Comparison of ENCODE assay signal across 30 cellular contexts in genomic region chr2:65500319-65501040, GRCh38.
DNase-seq lines count a peak whose midpoint lies in the region; ATAC-seq, FAIRE-seq and TF ChIP-seq lines count a peak whose summit lies in the region.
"Had no signal": no experiment of that assay in that cellular context is flagged by ENCODE, and none has a peak within 500 bp of the region (broad histone marks: within the 10 kb centered on the region; RNA-seq: fewer than 3 reads in every experiment).

No MANE protein-coding gene starts in this region.

- H3K9me3 Mint-ChIP-seq in activated naive CD4-positive, alpha-beta T cell treated with anti-CD3 and anti-CD28 coated beads, Interleukin-2, amount 10 ng/mL, durations not matched to agents 7 days and 5 days: no peaks in the 10 kb centered on the region
- H3K9me3 Mint-ChIP-seq in progenitor cell of endocrine pancreas (ENCODE audit: low read depth): no peaks in the 10 kb centered on the region
- H3K9me3 Mint-ChIP-seq: activated CD4-positive, alpha-beta memory T cell treated with anti-CD3 and anti-CD28 coated beads, Interleukin-2, amount 10 ng/mL, durations not matched to agents 7 days and 5 days; central memory CD8-positive, alpha-beta T cell; effector memory CD8-positive, alpha-beta T cell; H9; nephron progenitor cell had no signal

- H2AFZ ChIP-seq in GM12878 (ENCODE audit: control insufficient read depth, low read depth, low read length): peak overlapping the region; percentile 52

- POLR2A ChIA-PET in GM12878 (lab: Charles Lee): no interaction called here

- RAD21 ChIA-PET in GM12878 (lab: Charles Lee; ENCODE audit: unreplicated experiment): no interaction called here

- no peak overlapping the region for H3K27ac Mint-ChIP-seq in activated naive CD4-positive, alpha-beta T cell treated with anti-CD3 and anti-CD28 coated beads, Interleukin-2, amount 10 ng/mL, durations not matched to agents 7 days and 5 days
- H3K27ac Mint-ChIP-seq in progenitor cell of endocrine pancreas: no peak overlapping the region
- H3K27ac Mint-ChIP-seq: activated CD4-positive, alpha-beta memory T cell treated with anti-CD3 and anti-CD28 coated beads, Interleukin-2, amount 10 ng/mL, durations not matched to agents 7 days and 5 days; CD4-positive, CD25-positive, alpha-beta regulatory T cell; effector memory CD8-positive, alpha-beta T cell; H9; nephron progenitor cell had no signal

- SMC1A ChIA-PET in GM12878 (lab: Charles Lee; ENCODE audit: uncharacterized antibody, unreplicated experiment): interaction anchor here (1.0 kb wide), 1 partner anchor 36 kb away, joined by 4 read pairs; no protein-coding TSS in a partner anchor

- CTCF ChIA-PET in GM12878 (lab: Yijun Ruan, JAX): interaction anchor here (0.6 kb wide), 1 partner anchor 52 kb away, joined by 3 read pairs; no protein-coding TSS in a partner anchor
- CTCF ChIA-PET in activated naive CD4-positive, alpha-beta T cell treated with anti-CD3 and anti-CD28 coated beads, Interleukin-2, amount 10 ng/mL, durations not matched to agents 7 days and 5 days (lab: Charles Lee): no interaction called here

- no peak overlapping the region for H3K27ac ChIP-seq in GM12878 (ENCODE audit: control insufficient read depth, insufficient read depth)
- H3K27ac ChIP-seq: stomach, thyroid gland had no signal

- intact Hi-C loops in GM12878 (cut with micrococcal nuclease; ENCODE audit: unreplicated experiment) (no loop called here), Right ventricle myocardium inferior (cut with DNase I) (no loop called here)

- H3K9me3 ChIP-seq in GM12878 (replicated peaks; ENCODE audit: control insufficient read depth, insufficient read depth, low read length): no peaks in the 10 kb centered on the region
- H3K9me3 ChIP-seq: stomach, thyroid gland had no signal

- in situ Hi-C loops in GM12878 (cut with MboI): no loop called here

- DNase-seq in GM18507 (ENCODE audit: extremely low spot score, insufficient read length, low read depth) (no peak), GM12878 (ENCODE audit: low read depth, low spot score) (peak; percentile 9), Right ventricle myocardium inferior (ENCODE audit: missing footprints) (no peak), progenitor cell of endocrine pancreas (ENCODE audit: low spot score, unreplicated experiment) (no peak), retina (no peak)
- DNase-seq in activated naive CD4-positive, alpha-beta T cell treated with anti-CD3 and anti-CD28 coated beads, Interleukin-2, amount 10 ng/mL, durations not matched to agents 7 days and 5 days: no peak
- DNase-seq: activated CD4-positive, alpha-beta memory T cell treated with anti-CD3 and anti-CD28 coated beads, Interleukin-2, amount 10 ng/mL, durations not matched to agents 7 days and 5 days; activated CD8-positive, alpha-beta memory T cell treated with anti-CD3 and anti-CD28 coated beads, Interleukin-2, amount 50 U/mL, for 4 hours; activated naive CD4-positive, alpha-beta T cell; CD4-positive, CD25-positive, alpha-beta regulatory T cell; DMS79 treated with DMSO at 0.1 percent for 48 hours; effector memory CD8-positive, alpha-beta T cell; GDM1; H9; Kasumi-1; mammary epithelial cell; NCI-H1436; NCI-H2081 treated with DMSO at 0.1 percent for 48 hours; NCI-H2227 treated with DMSO at 0.1 percent for 48 hours; NCI-H526; nephron progenitor cell; SHP77 treated with DMSO at 0.1 percent for 48 hours; small intestine; stomach; thyroid gland had no signal

- H3K27me3 ChIP-seq in GM12878 (replicated peaks in 1 of 2; ENCODE audit: control insufficient read depth in 2 of 2, insufficient read depth in 2 of 2, low read length in 1 of 2): peaks cover 0 to 2% of the 10 kb centered on the region in 2 experiments; a peak in 3 of 4 replicates
- H3K27me3 ChIP-seq: stomach, thyroid gland had no signal

- BruUV-seq in GM12878 (replicated peaks; lab: Mats Ljungman, UMichigan): no TSS peak

- no peaks in the 10 kb centered on the region for H3K36me3 ChIP-seq in GM12878 (ENCODE audit: control insufficient read depth in 2 of 2, insufficient read depth in 2 of 2, low read length in 1 of 2)
- H3K36me3 ChIP-seq: stomach, thyroid gland had no signal

- no peaks in the 10 kb centered on the region for H3K36me3 Mint-ChIP-seq in activated naive CD4-positive, alpha-beta T cell treated with anti-CD3 and anti-CD28 coated beads, Interleukin-2, amount 10 ng/mL, durations not matched to agents 7 days and 5 days
- no peaks in the 10 kb centered on the region for H3K36me3 Mint-ChIP-seq in progenitor cell of endocrine pancreas (ENCODE audit: insufficient read depth)
- H3K36me3 Mint-ChIP-seq: CD4-positive, CD25-positive, alpha-beta regulatory T cell had no signal

- no peak for TF ChIP-seq EP300 in GM12878 (IDR thresholded peaks at IDR 0.05; ENCODE audit: borderline replicate concordance in 1 of 2, control insufficient read depth in 1 of 2, low read depth in 2 of 2, low read length in 2 of 2)

- 13% methylated on average over 9 of the region's 9 CpGs for WGBS in GM12878 (ENCODE audit: insufficient coverage, insufficient replicate concordance, low lambda C conversion rate, missing lambda C conversion rate)

- H3K9ac ChIP-seq in GM12878 (ENCODE audit: control insufficient read depth, insufficient read depth, low read length): no peak overlapping the region

- no peaks in the 10 kb centered on the region for H3K79me2 ChIP-seq in GM12878 (ENCODE audit: control insufficient read depth, insufficient read depth, low read length)

- no peaks in the 10 kb centered on the region for H3K4me1 Mint-ChIP-seq in activated naive CD4-positive, alpha-beta T cell treated with anti-CD3 and anti-CD28 coated beads, Interleukin-2, amount 10 ng/mL, durations not matched to agents 7 days and 5 days
- peaks cover 2% of the 10 kb centered on the region for H3K4me1 Mint-ChIP-seq in progenitor cell of endocrine pancreas (ENCODE audit: low read depth)
- H3K4me1 Mint-ChIP-seq: activated CD4-positive, alpha-beta memory T cell treated with anti-CD3 and anti-CD28 coated beads, Interleukin-2, amount 10 ng/mL, durations not matched to agents 7 days and 5 days; CD4-positive, CD25-positive, alpha-beta regulatory T cell; central memory CD8-positive, alpha-beta T cell had no signal

- H3K4me3 ChIP-seq in GM12878: peak overlapping the region; percentile 20; the same call in 1 of the 2 replicates
- H3K4me3 ChIP-seq: stomach, thyroid gland had no signal

- H3K27me3 Mint-ChIP-seq in activated naive CD4-positive, alpha-beta T cell treated with anti-CD3 and anti-CD28 coated beads, Interleukin-2, amount 10 ng/mL, durations not matched to agents 7 days and 5 days: peaks cover 33% of the 10 kb centered on the region
- H3K27me3 Mint-ChIP-seq in progenitor cell of endocrine pancreas: peaks cover 20% of the 10 kb centered on the region

- FAIRE-seq in GM18507 (lab: Jason Lieb, UNC) (peak; percentile 42), GM12878 (lab: Jason Lieb, UNC) (no peak)
- FAIRE-seq: A204.1, small intestine had no signal

- ATAC-seq in GM21529 (IDR thresholded peaks at IDR 0.05; ENCODE audit: unreplicated experiment): peak; percentile 72
- ATAC-seq in HG03060 (IDR thresholded peaks at IDR 0.05; ENCODE audit: low read depth, unreplicated experiment): peak; percentile 51
- ATAC-seq in GM12878: peak; percentile 85
- no peak for ATAC-seq in Right ventricle myocardium inferior
- ATAC-seq: effector memory CD8-positive, alpha-beta T cell; Panc1 had no signal

- peak overlapping the region; percentile 65 for H3K4me2 ChIP-seq in GM12878 (ENCODE audit: control insufficient read depth, insufficient read depth)

- no peak for TF ChIP-seq POLR2A in GM12878 (IDR thresholded peaks at IDR 0.05; ENCODE audit: low read depth, low read length)

- TF ChIP-seq RAD21 in GM12878 (IDR thresholded peaks at IDR 0.05; ENCODE audit: insufficient read depth, low read depth, low read length): no peak

- H3K4me3 Mint-ChIP-seq in activated naive CD4-positive, alpha-beta T cell treated with anti-CD3 and anti-CD28 coated beads, Interleukin-2, amount 10 ng/mL, durations not matched to agents 7 days and 5 days: no peak overlapping the region
- H3K4me3 Mint-ChIP-seq in progenitor cell of endocrine pancreas (ENCODE audit: low read depth): no peak overlapping the region
- H3K4me3 Mint-ChIP-seq: activated CD4-positive, alpha-beta memory T cell treated with anti-CD3 and anti-CD28 coated beads, Interleukin-2, amount 10 ng/mL, durations not matched to agents 7 days and 5 days; CD4-positive, CD25-positive, alpha-beta regulatory T cell; central memory CD8-positive, alpha-beta T cell; effector memory CD8-positive, alpha-beta T cell; H9; nephron progenitor cell had no signal

- peaks cover 11% of the 10 kb centered on the region for H3K4me1 ChIP-seq in GM12878 (ENCODE audit: control insufficient read depth, insufficient read depth, low read length)
- H3K4me1 ChIP-seq: stomach, thyroid gland had no signal

- TF ChIP-seq CTCF in GM12878 (IDR thresholded peaks at IDR 0.05 in 2 of 3, conservative IDR thresholded peaks at IDR 0.05 in 1 of 3; ENCODE audit: control insufficient read depth in 2 of 3, extremely low read depth in 1 of 3, insufficient read depth in 1 of 3, low read depth in 3 of 3, low read length in 3 of 3) (no peak), progenitor cell of endocrine pancreas (IDR thresholded peaks at IDR 0.05; ENCODE audit: unreplicated experiment) (no peak)

- no peaks in the 10 kb centered on the region for H4K20me1 ChIP-seq in GM12878 (ENCODE audit: control insufficient read depth, insufficient read depth)

TF ChIP-seq in GM12878, 131 proteins besides CTCF, POLR2A, EP300 and RAD21 (continues in another document):
- TF ChIP-seq SMARCA5 (IDR thresholded peaks at IDR 0.05): 0 out of 2 replicates have a peak, but pooled peaks have one; percentile 38
- TF ChIP-seq SMC3 (IDR thresholded peaks at IDR 0.05; ENCODE audit: borderline replicate concordance, low read length): no peak
- no peak for TF ChIP-seq ZBED1 (IDR thresholded peaks at IDR 0.05; ENCODE audit: borderline replicate concordance)
- 0 out of 2 replicates have a peak, but pooled peaks have one; percentile 36 for TF ChIP-seq SIN3A (IDR thresholded peaks at IDR 0.05; ENCODE audit: low read depth, low read length)
- TF ChIP-seq WRNIP1 (IDR thresholded peaks at IDR 0.05; ENCODE audit: borderline replicate concordance, low read depth, low read length): no peak
